In the genomic region with DNA sequence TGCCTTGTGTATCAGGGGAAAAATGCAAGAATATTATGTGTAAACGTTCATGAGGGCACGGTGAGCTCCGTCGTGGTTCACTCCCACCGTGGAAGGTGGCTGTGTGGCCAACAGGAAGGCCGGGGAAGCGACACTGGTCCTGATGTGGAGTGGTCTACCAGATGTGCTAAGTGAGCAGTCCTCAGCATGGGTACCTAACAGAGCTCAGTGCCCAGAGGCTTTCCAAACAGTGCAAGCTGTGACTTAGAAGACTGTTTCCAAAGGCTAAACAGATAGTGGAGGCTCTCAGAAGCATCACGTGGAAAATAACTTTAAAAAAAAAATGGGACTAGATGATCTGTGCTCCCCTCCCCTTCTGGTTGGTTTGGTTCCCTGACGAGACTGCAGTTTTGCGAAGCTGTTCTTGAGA, we compare ENCODE assay signal across 10 cellular contexts.
DNase-seq lines count a peak whose midpoint lies in the region; ATAC-seq and TF ChIP-seq lines count a peak whose summit lies in the region.
"Had no signal": no experiment of that assay in that cellular context is flagged by ENCODE, and none has a peak within 500 bp of the region (broad histone marks: within the 10 kb centered on the region; RNA-seq: fewer than 3 reads in every experiment).

No MANE protein-coding gene starts in this region.

- peaks cover 42% of the 10 kb centered on the region for H3K4me1 ChIP-seq in A673 (ENCODE audit: insufficient read depth, low read length, poor library complexity, severe bottlenecking)
- peaks cover 46 to 55% of the 10 kb centered on the region in 2 donors for H3K4me1 ChIP-seq in naive thymus-derived CD4-positive, alpha-beta T cell (ENCODE audit: control insufficient read depth in 2 of 2, insufficient read depth in 2 of 2, low read length in 2 of 2)

- H3K4me1 Mint-ChIP-seq in chondrocyte (ENCODE audit: low read depth) = peaks cover 87% of the 10 kb centered on the region
- H3K4me1 Mint-ChIP-seq in naive thymus-derived CD4-positive, alpha-beta T cell = peaks cover 47 to 88% (median 81%) of the 10 kb centered on the region in 7 donors

- intact Hi-C loops in A673 (cut with micrococcal nuclease; ENCODE audit: unreplicated experiment) = no loop called here
- intact Hi-C loops in naive thymus-derived CD4-positive, alpha-beta T cell (cut with micrococcal nuclease) = loop anchor here (5.0 kb wide), 3 partner anchors 35 to 100 kb away; no protein-coding TSS in a partner anchor

- no peak overlapping the region for H3K4me3 ChIP-seq in A673 (ENCODE audit: low read depth, low read length, poor library complexity, severe bottlenecking)
- no peak overlapping the region for H3K4me3 ChIP-seq in naive thymus-derived CD4-positive, alpha-beta T cell (ENCODE audit: low read length)
- H3K4me3 ChIP-seq in H7 (ENCODE audit: insufficient read depth, low read depth, low read length) = no peak overlapping the region
- H3K4me3 ChIP-seq: lower lobe of right lung had no signal

- H3K36me3 ChIP-seq in A673 (ENCODE audit: insufficient read depth, low read length, poor library complexity, severe bottlenecking) = no peaks in the 10 kb centered on the region
- peaks cover 0 to 13% (median 0%) of the 10 kb centered on the region in 3 experiments for H3K36me3 ChIP-seq in naive thymus-derived CD4-positive, alpha-beta T cell (ENCODE audit: control insufficient read depth in 2 of 3, insufficient read depth in 3 of 3, low read length in 3 of 3)
- no peaks in the 10 kb centered on the region for H3K36me3 ChIP-seq in H7 (replicated peaks; ENCODE audit: control insufficient read depth, insufficient read depth, low read length)

- H3K27me3 ChIP-seq in A673 (replicated peaks; ENCODE audit: insufficient read depth, low read depth, low read length, poor library complexity) (no peaks in the 10 kb centered on the region), H7 (ENCODE audit: control insufficient read depth, insufficient read depth, low read length) (no peaks in the 10 kb centered on the region)
- H3K27me3 ChIP-seq in naive thymus-derived CD4-positive, alpha-beta T cell (ENCODE audit: control insufficient read depth in 2 of 2, insufficient read depth in 2 of 2, low read length in 2 of 2) = no peaks in the 10 kb centered on the region

- CTCF ChIA-PET in A673 (lab: Charles Lee) = no interaction called here
- CTCF ChIA-PET in naive thymus-derived CD4-positive, alpha-beta T cell (lab: Charles Lee) = interaction anchor here (2.5 kb wide), 1 partner anchor 12 kb away, joined by 12 read pairs; no protein-coding TSS in a partner anchor

- peaks cover 3% of the 10 kb centered on the region for H3K9me3 Mint-ChIP-seq in chondrocyte (ENCODE audit: low read depth)
- H3K9me3 Mint-ChIP-seq in naive thymus-derived CD4-positive, alpha-beta T cell = peaks cover 0 to 7% (median 3%) of the 10 kb centered on the region in 11 donors

- no peaks in the 10 kb centered on the region for H3K9me3 ChIP-seq in A673 (ENCODE audit: low read depth, low read length, poor library complexity, severe bottlenecking)
- H3K9me3 ChIP-seq in naive thymus-derived CD4-positive, alpha-beta T cell (ENCODE audit: control insufficient read depth in 2 of 3, low read length in 3 of 3) = no peaks in the 10 kb centered on the region
- H3K9me3 ChIP-seq: lower lobe of right lung had no signal

- H3K27me3 Mint-ChIP-seq in chondrocyte (ENCODE audit: low read depth) = no peaks in the 10 kb centered on the region
- no peaks in the 10 kb centered on the region for H3K27me3 Mint-ChIP-seq in naive thymus-derived CD4-positive, alpha-beta T cell

- POLR2A ChIA-PET in A673 (lab: Charles Lee; ENCODE audit: low non-redundant PET) = interaction anchor here (0.5 kb wide), 1 partner anchor 236 kb away, joined by 9 read pairs; no protein-coding TSS in a partner anchor
- POLR2A ChIA-PET in naive thymus-derived CD4-positive, alpha-beta T cell (lab: Charles Lee) = interaction anchor here (0.5 to 5.8 kb wide), 10 partner anchors 9 to 178 kb away, joined by 3 to 43 read pairs (median 6); no protein-coding TSS in a partner anchor

- no peak overlapping the region for H3K4me3 Mint-ChIP-seq in chondrocyte (ENCODE audit: unreplicated experiment)
- peak overlapping the region; percentile 54 to 96 (median 87) for H3K4me3 Mint-ChIP-seq in naive thymus-derived CD4-positive, alpha-beta T cell

- no peak for ATAC-seq in naive thymus-derived CD4-positive, alpha-beta T cell
- ATAC-seq in GM18502 (IDR thresholded peaks at IDR 0.05; ENCODE audit: poor library complexity, unreplicated experiment) (no peak), HG03095 (IDR thresholded peaks at IDR 0.05; ENCODE audit: unreplicated experiment) (no peak), HG03378 (IDR thresholded peaks at IDR 0.05; ENCODE audit: unreplicated experiment) (no peak)
- ATAC-seq: lower lobe of right lung had no signal

- H3K27ac Mint-ChIP-seq in chondrocyte (ENCODE audit: unreplicated experiment) = peak overlapping the region; percentile 98
- H3K27ac Mint-ChIP-seq in naive thymus-derived CD4-positive, alpha-beta T cell = peak overlapping the region; percentile 23 to 99 (median 96)

- no peak for TF ChIP-seq CTCF in A673 (conservative IDR thresholded peaks at IDR 0.05; ENCODE audit: low read depth, low read length)
- TF ChIP-seq CTCF in chondrocyte (IDR thresholded peaks at IDR 0.05) = no peak

- H3K27ac ChIP-seq in A673 (ENCODE audit: low read depth, low read length, poor library complexity, severe bottlenecking) = peak overlapping the region; percentile 37
- peak overlapping the region; percentile 74 for H3K27ac ChIP-seq in naive thymus-derived CD4-positive, alpha-beta T cell (ENCODE audit: low read depth, low read length)
- H3K27ac ChIP-seq: lower lobe of right lung had no signal

- H3K36me3 Mint-ChIP-seq in chondrocyte (ENCODE audit: low read depth) = peaks cover 4% of the 10 kb centered on the region
- H3K36me3 Mint-ChIP-seq in naive thymus-derived CD4-positive, alpha-beta T cell = peaks cover 12 to 59% (median 39%) of the 10 kb centered on the region in 5 donors

- DNase-seq in A673 (ENCODE audit: low spot score) (no peak), NCI-H446 treated with DMSO at 0.1 percent for 48 hours (lab: John Stamatoyannopoulos, UW) (peak; percentile 36), chondrocyte (ENCODE audit: low spot score) (no peak), H7 (no peak)
- peak in 1 of 9 donors; percentile 17 for DNase-seq in naive thymus-derived CD4-positive, alpha-beta T cell
- DNase-seq: Kasumi-1, lower lobe of right lung had no signal

- BruUV-seq in A673 (replicated peaks; lab: Mats Ljungman, UMichigan) = no TSS peak
